2 cellular contexts compared by ENCODE assay signal in the genomic region with DNA sequence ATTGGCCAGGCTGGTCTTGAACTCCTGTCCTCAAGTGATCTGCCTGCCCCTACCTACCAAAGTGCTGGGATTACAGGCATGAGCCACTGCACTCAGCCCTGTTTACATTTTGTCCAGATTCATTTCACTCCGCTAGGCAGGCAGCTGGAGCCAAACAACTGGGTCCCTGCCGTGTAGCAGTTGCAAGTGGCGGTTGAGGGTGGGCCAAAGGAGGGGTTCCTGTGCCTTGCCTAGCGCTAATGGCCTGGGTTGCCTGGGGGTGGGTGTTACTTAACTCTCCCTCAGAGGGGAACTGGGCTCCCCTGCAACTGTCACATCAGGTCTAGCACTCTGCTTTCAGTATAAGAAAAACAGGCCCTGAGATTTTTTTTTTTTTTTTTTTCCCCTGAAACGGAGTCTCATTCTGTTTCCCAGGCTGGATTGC.
TF ChIP-seq lines count a peak whose summit lies in the region.

No MANE protein-coding gene starts in this region.

TF ChIP-seq in K562, 482 proteins besides CTCF, POLR2A, EP300 and RAD21:
- TF ChIP-seq, protein P1, sequence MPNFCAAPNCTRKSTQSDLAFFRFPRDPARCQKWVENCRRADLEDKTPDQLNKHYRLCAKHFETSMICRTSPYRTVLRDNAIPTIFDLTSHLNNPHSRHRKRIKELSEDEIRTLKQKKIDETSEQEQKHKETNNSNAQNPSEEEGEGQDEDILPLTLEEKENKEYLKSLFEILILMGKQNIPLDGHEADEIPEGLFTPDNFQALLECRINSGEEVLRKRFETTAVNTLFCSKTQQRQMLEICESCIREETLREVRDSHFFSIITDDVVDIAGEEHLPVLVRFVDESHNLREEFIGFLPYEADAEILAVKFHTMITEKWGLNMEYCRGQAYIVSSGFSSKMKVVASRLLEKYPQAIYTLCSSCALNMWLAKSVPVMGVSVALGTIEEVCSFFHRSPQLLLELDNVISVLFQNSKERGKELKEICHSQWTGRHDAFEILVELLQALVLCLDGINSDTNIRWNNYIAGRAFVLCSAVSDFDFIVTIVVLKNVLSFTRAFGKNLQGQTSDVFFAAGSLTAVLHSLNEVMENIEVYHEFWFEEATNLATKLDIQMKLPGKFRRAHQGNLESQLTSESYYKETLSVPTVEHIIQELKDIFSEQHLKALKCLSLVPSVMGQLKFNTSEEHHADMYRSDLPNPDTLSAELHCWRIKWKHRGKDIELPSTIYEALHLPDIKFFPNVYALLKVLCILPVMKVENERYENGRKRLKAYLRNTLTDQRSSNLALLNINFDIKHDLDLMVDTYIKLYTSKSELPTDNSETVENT (CRISPR knock-in tag; IDR thresholded peaks at IDR 0.05): no peak
- TF ChIP-seq, protein P2, sequence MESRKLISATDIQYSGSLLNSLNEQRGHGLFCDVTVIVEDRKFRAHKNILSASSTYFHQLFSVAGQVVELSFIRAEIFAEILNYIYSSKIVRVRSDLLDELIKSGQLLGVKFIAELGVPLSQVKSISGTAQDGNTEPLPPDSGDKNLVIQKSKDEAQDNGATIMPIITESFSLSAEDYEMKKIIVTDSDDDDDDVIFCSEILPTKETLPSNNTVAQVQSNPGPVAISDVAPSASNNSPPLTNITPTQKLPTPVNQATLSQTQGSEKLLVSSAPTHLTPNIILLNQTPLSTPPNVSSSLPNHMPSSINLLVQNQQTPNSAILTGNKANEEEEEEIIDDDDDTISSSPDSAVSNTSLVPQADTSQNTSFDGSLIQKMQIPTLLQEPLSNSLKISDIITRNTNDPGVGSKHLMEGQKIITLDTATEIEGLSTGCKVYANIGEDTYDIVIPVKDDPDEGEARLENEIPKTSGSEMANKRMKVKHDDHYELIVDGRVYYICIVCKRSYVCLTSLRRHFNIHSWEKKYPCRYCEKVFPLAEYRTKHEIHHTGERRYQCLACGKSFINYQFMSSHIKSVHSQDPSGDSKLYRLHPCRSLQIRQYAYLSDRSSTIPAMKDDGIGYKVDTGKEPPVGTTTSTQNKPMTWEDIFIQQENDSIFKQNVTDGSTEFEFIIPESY (CRISPR knock-in tag; IDR thresholded peaks at IDR 0.05): peak; percentile 96
- no peak for TF ChIP-seq ZNF408 (CRISPR knock-in tag; IDR thresholded peaks at IDR 0.05; ENCODE audit: low read depth)
- TF ChIP-seq ZFX (CRISPR knock-in tag; IDR thresholded peaks at IDR 0.05): peak; percentile 47
- TF ChIP-seq TAF7 (tag; IDR thresholded peaks at IDR 0.05): no peak
- TF ChIP-seq SMARCE1 (IDR thresholded peaks at IDR 0.05): peak; percentile 48; the same call in 1 of the 2 replicates
- no peak for TF ChIP-seq ZNF586 (CRISPR knock-in tag; conservative IDR thresholded peaks at IDR 0.05)
- TF ChIP-seq, protein P3, sequence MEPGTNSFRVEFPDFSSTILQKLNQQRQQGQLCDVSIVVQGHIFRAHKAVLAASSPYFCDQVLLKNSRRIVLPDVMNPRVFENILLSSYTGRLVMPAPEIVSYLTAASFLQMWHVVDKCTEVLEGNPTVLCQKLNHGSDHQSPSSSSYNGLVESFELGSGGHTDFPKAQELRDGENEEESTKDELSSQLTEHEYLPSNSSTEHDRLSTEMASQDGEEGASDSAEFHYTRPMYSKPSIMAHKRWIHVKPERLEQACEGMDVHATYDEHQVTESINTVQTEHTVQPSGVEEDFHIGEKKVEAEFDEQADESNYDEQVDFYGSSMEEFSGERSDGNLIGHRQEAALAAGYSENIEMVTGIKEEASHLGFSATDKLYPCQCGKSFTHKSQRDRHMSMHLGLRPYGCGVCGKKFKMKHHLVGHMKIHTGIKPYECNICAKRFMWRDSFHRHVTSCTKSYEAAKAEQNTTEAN (CRISPR knock-in tag; IDR thresholded peaks at IDR 0.05): no peak
- peak; percentile 51 to 71; a peak in 3 of 4 replicates for TF ChIP-seq FOXK2 (conservative IDR thresholded peaks at IDR 0.05 in 1 of 2, IDR thresholded peaks at IDR 0.05 in 1 of 2; ENCODE audit: low read depth in 2 of 2)
- 0 out of 2 replicates have a peak, but pooled peaks have one; percentile 10 for TF ChIP-seq ATF7 (IDR thresholded peaks at IDR 0.05)
- TF ChIP-seq TEAD4 (IDR thresholded peaks at IDR 0.05; ENCODE audit: low read length): 0 out of 2 replicates have a peak, but pooled peaks have one; percentile 9
- TF ChIP-seq TEAD4 (CRISPR knock-in tag; IDR thresholded peaks at IDR 0.05; ENCODE audit: borderline replicate concordance): no peak
- TF ChIP-seq MAFG (tag; conservative IDR thresholded peaks at IDR 0.05): no peak
- TF ChIP-seq PHF21A (IDR thresholded peaks at IDR 0.05; ENCODE audit: borderline replicate concordance, low read depth): 0 out of 2 replicates have a peak, but pooled peaks have one; percentile 12
- no peak for TF ChIP-seq GABPA (tag; conservative IDR thresholded peaks at IDR 0.05; ENCODE audit: low read depth)
- no peak for TF ChIP-seq TGIF2 (CRISPR knock-in tag; IDR thresholded peaks at IDR 0.05)
- peak; percentile 37 to 59; a peak in 3 of 4 replicates for TF ChIP-seq KDM1A (IDR thresholded peaks at IDR 0.05)

TF ChIP-seq in HEK293T, 16 proteins besides CTCF, POLR2A, EP300 and RAD21:
- TF ChIP-seq HDGF (IDR thresholded peaks at IDR 0.05; ENCODE audit: borderline replicate concordance): no peak
- no peak for TF ChIP-seq TARDBP (IDR thresholded peaks at IDR 0.05)
- TF ChIP-seq NFRKB (IDR thresholded peaks at IDR 0.05): no peak
- no peak for TF ChIP-seq FOXM1 (IDR thresholded peaks at IDR 0.05; ENCODE audit: borderline replicate concordance)
- TF ChIP-seq FOXK2 (IDR thresholded peaks at IDR 0.05): no peak
- TF ChIP-seq LEF1 (IDR thresholded peaks at IDR 0.05; ENCODE audit: borderline replicate concordance): no peak
- TF ChIP-seq, protein P4, sequence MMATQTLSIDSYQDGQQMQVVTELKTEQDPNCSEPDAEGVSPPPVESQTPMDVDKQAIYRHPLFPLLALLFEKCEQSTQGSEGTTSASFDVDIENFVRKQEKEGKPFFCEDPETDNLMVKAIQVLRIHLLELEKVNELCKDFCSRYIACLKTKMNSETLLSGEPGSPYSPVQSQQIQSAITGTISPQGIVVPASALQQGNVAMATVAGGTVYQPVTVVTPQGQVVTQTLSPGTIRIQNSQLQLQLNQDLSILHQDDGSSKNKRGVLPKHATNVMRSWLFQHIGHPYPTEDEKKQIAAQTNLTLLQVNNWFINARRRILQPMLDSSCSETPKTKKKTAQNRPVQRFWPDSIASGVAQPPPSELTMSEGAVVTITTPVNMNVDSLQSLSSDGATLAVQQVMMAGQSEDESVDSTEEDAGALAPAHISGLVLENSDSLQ (IDR thresholded peaks at IDR 0.05): no peak
- no peak for TF ChIP-seq ELF4 (IDR thresholded peaks at IDR 0.05)
- TF ChIP-seq SP1 (IDR thresholded peaks at IDR 0.05): no peak
- TF ChIP-seq FOXA1 (IDR thresholded peaks at IDR 0.05): no peak
- no peak for TF ChIP-seq BHLHE40 (IDR thresholded peaks at IDR 0.05; ENCODE audit: borderline replicate concordance)
- no peak for TF ChIP-seq L3MBTL2 (conservative IDR thresholded peaks at IDR 0.05)
- TF ChIP-seq SUZ12 (IDR thresholded peaks at IDR 0.05): no peak
- no peak for TF ChIP-seq ARNT (IDR thresholded peaks at IDR 0.05)
- no peak for TF ChIP-seq CTBP1 (IDR thresholded peaks at IDR 0.05; ENCODE audit: borderline replicate concordance)
- no peak for TF ChIP-seq ZNF384 (IDR thresholded peaks at IDR 0.05)
